ENCODE assay signal across 26 cellular contexts in the genomic region with DNA sequence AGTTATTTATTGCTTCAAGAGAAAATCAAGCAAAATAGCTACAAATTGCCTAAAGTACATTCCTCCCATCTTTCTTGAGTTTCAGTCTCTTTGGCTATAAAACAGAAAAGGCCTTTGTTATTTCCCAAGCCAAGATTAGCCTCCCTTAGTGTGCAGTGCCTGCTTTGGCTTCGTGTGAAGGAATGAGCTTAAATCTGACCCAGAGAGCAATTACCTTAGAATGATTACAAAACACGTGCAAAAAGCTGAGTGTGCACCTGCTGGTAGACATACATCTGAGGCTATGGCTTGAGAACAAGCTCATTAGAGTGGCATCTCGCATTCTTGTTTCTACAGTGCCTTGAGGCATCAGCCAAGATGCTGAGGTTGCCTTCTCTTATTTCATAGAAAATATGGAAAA.
"Had no signal": no experiment of that assay in that cellular context is flagged by ENCODE, and none has a peak within 500 bp of the region (broad histone marks: within the 10 kb centered on the region; RNA-seq: fewer than 3 reads in every experiment).

No MANE protein-coding gene starts in this region.

- H3K4me1 Mint-ChIP-seq: naive B cell; stimulated activated effector memory CD8-positive, alpha-beta T cell treated with anti-CD3 and anti-CD28 coated beads, Interleukin-12 subunit alpha, Interleukin-12 subunit beta, amount 100 ng/mL, for 72 hours had no signal

- H3K27me3 ChIP-seq: esophagus muscularis mucosa, foreskin keratinocyte, sigmoid colon, stomach, tibial artery had no signal

- H3K36me3 ChIP-seq: esophagus muscularis mucosa, heart right ventricle, left lung, prostate gland, sigmoid colon, stomach, tibial artery had no signal

- H3K36me3 Mint-ChIP-seq: mesothelial cell of epicardium; naive B cell; natural killer cell treated with Interleukin-12 subunit alpha and Interleukin-12 subunit beta and Interleukin-15 and Interleukin-18, amount 100 ng/mL, for 72 hours; stimulated activated effector memory CD8-positive, alpha-beta T cell treated with anti-CD3 and anti-CD28 coated beads, Interleukin-12 subunit alpha, Interleukin-12 subunit beta, amount 100 ng/mL, for 72 hours; type B pancreatic cell had no signal

- H3K9me3 Mint-ChIP-seq: mesothelial cell of epicardium; natural killer cell treated with Interleukin-12 subunit alpha and Interleukin-12 subunit beta and Interleukin-15 and Interleukin-18, amount 100 ng/mL, for 72 hours; stimulated activated effector memory CD8-positive, alpha-beta T cell treated with anti-CD3 and anti-CD28 coated beads, Interleukin-12 subunit alpha, Interleukin-12 subunit beta, amount 100 ng/mL, for 72 hours; type B pancreatic cell had no signal

- DNase-seq: dermis blood vessel endothelial cell; effector memory CD4-positive, alpha-beta T cell; foreskin keratinocyte; glutamatergic neuron; heart right ventricle; hippocampal formation; left cardiac atrium; left lung; mesenchymal stem cell; mucosa of descending colon; naive B cell; nucleus accumbens; right cardiac atrium; sigmoid colon; stimulated activated CD4-positive, alpha-beta T cell treated with anti-CD3 and anti-CD28 coated beads, Interleukin-2, amount 100 ng/mL, for 24 hours; stimulated activated CD4-positive, alpha-beta T cell treated with anti-CD3 and anti-CD28 coated beads, Interleukin-4, amount 100 ng/mL, for 24 hours; stimulated activated naive CD4-positive, alpha-beta T cell treated with Interleukin-2 at 50 U/mL for 16 hours; stomach; tibial artery had no signal

- ATAC-seq: foreskin keratinocyte; heart right ventricle; left cardiac atrium; left lung; mucosa of descending colon; natural killer cell treated with Interleukin-12 subunit alpha and Interleukin-12 subunit beta and Interleukin-15 and Interleukin-18, amount 100 ng/mL, for 72 hours; right cardiac atrium; stimulated activated effector memory CD8-positive, alpha-beta T cell treated with anti-CD3 and anti-CD28 coated beads, Interleukin-12 subunit alpha, Interleukin-12 subunit beta, amount 100 ng/mL, for 72 hours had no signal

- H3K9me3 ChIP-seq: esophagus muscularis mucosa, heart right ventricle, left lung, mucosa of descending colon, prostate gland, sigmoid colon, stomach, tibial artery had no signal

- H3K4me1 ChIP-seq: prostate gland, sigmoid colon had no signal

- H3K27ac Mint-ChIP-seq: mesothelial cell of epicardium; naive B cell; natural killer cell treated with Interleukin-12 subunit alpha and Interleukin-12 subunit beta and Interleukin-15 and Interleukin-18, amount 100 ng/mL, for 72 hours; stimulated activated effector memory CD8-positive, alpha-beta T cell treated with anti-CD3 and anti-CD28 coated beads, Interleukin-12 subunit alpha, Interleukin-12 subunit beta, amount 100 ng/mL, for 72 hours; type B pancreatic cell had no signal

- H3K4me3 ChIP-seq: coronary artery, esophagus muscularis mucosa, heart right ventricle, left lung, mucosa of descending colon, prostate gland, sigmoid colon, stomach, tibial artery had no signal

- H3K4me3 Mint-ChIP-seq: mesothelial cell of epicardium; naive B cell; natural killer cell treated with Interleukin-12 subunit alpha and Interleukin-12 subunit beta and Interleukin-15 and Interleukin-18, amount 100 ng/mL, for 72 hours; stimulated activated effector memory CD8-positive, alpha-beta T cell treated with anti-CD3 and anti-CD28 coated beads, Interleukin-12 subunit alpha, Interleukin-12 subunit beta, amount 100 ng/mL, for 72 hours; type B pancreatic cell had no signal

- H3K27ac ChIP-seq: coronary artery, esophagus muscularis mucosa, foreskin keratinocyte, heart right ventricle, left lung, prostate gland, sigmoid colon, stomach, tibial artery had no signal
